Comparison of ENCODE assay signal across 8 cellular contexts in the genomic region with DNA sequence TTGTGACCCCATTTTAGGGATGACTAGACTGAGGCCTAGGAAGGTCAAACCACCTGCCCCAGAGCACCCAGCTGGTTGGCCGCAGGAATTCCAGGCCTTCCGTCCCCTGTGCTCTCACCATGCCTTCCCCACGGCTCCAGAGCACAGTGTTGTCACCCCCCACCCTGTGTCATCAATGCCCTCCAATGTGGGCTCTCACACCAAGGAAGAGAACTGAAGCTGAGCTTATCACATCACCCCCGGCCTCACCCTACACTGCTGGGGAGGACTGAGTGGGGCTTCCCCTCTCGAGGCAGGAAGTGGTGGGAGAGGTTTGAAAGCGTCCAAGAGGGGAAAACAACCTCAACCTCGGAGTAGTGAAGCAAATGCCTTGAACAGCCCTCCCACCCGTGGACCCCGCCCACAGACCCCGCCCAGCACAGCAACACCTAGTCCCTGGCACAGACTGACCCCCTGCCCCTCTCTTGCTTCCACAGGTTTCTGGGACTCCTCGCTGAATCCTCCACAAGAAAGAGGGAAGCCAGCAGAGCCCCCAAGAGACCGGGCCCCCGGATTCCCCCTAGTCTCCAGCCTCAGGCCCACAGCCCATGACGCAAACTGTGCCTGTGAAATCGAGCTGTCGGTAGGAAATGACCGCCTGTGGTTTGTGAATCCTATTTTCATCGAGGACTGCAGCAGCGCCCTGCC.
DNase-seq lines count a peak whose midpoint lies in the region; ATAC-seq and TF ChIP-seq lines count a peak whose summit lies in the region.

No MANE protein-coding gene starts in this region.

- no peaks in the 10 kb centered on the region for H3K79me1 ChIP-seq in neuronal stem cell (ENCODE audit: low read depth, low read length)

- H3K14ac ChIP-seq in neuronal stem cell (ENCODE audit: low read length): no peak overlapping the region

- H3K18ac ChIP-seq in neuronal stem cell (ENCODE audit: low read length): no peak overlapping the region

- H2AFZ ChIP-seq in neuronal stem cell (ENCODE audit: low read length): no peak overlapping the region

- peak; percentile 65 for ATAC-seq in GM18498 (IDR thresholded peaks at IDR 0.05; ENCODE audit: unreplicated experiment)
- peak; percentile 72 for ATAC-seq in HG02798 (IDR thresholded peaks at IDR 0.05; ENCODE audit: poor library complexity, unreplicated experiment)
- ATAC-seq in upper lobe of right lung: peak; percentile 57

- peaks cover 0 to 5% of the 10 kb centered on the region in 2 donors for H3K4me1 ChIP-seq in neuronal stem cell (ENCODE audit: control insufficient read depth in 2 of 2, insufficient read depth in 1 of 2, low read depth in 1 of 2, low read length in 2 of 2)
- peaks cover 52% of the 10 kb centered on the region for H3K4me1 ChIP-seq in upper lobe of right lung

- peaks cover 80% of the 10 kb centered on the region for H3K4me1 Mint-ChIP-seq in activated naive CD4-positive, alpha-beta T cell treated with anti-CD3 and anti-CD28 coated beads, Interleukin-2, amount 50 U/mL, for 24 hours

- H3K36me3 Mint-ChIP-seq in activated naive CD4-positive, alpha-beta T cell treated with anti-CD3 and anti-CD28 coated beads, Interleukin-2, amount 50 U/mL, for 24 hours: peaks cover 3% of the 10 kb centered on the region

- H2AK5ac ChIP-seq in neuronal stem cell (ENCODE audit: low read depth, low read length): no peak overlapping the region

- H3K9me3 Mint-ChIP-seq in activated naive CD4-positive, alpha-beta T cell treated with anti-CD3 and anti-CD28 coated beads, Interleukin-2, amount 50 U/mL, for 24 hours: no peaks in the 10 kb centered on the region

- H3K27ac Mint-ChIP-seq in activated naive CD4-positive, alpha-beta T cell treated with anti-CD3 and anti-CD28 coated beads, Interleukin-2, amount 50 U/mL, for 24 hours: peak overlapping the region; percentile 98

- H3K27me3 ChIP-seq in neuronal stem cell (ENCODE audit: control insufficient read depth in 3 of 3, insufficient read depth in 3 of 3, low read depth in 1 of 3, low read length in 3 of 3): peaks cover 0 to 1% (median 0%) of the 10 kb centered on the region in 3 experiments
- no peaks in the 10 kb centered on the region for H3K27me3 ChIP-seq in upper lobe of right lung

- no peak overlapping the region for H4K91ac ChIP-seq in neuronal stem cell (ENCODE audit: low read depth, low read length, poor library complexity)

- H3K9me3 ChIP-seq in neuronal stem cell (replicated peaks in 1 of 2; ENCODE audit: control insufficient read depth in 2 of 2, insufficient read depth in 1 of 2, low read depth in 1 of 2, low read length in 2 of 2) (peaks cover 0 to 2% of the 10 kb centered on the region in 2 donors), upper lobe of right lung (no peaks in the 10 kb centered on the region)

- H3K4me2 ChIP-seq in neuronal stem cell (ENCODE audit: insufficient read depth, low read length, poor library complexity, severe bottlenecking): no peak overlapping the region

- H2BK120ac ChIP-seq in neuronal stem cell (ENCODE audit: low read depth, low read length): no peak overlapping the region

- peak overlapping the region; percentile 97 for H3K4me3 Mint-ChIP-seq in activated naive CD4-positive, alpha-beta T cell treated with anti-CD3 and anti-CD28 coated beads, Interleukin-2, amount 50 U/mL, for 24 hours

- DNase-seq in T follicular helper cell (ENCODE audit: low read depth): peak; percentile 52
- no peak for DNase-seq in neuronal stem cell (ENCODE audit: low spot score)
- DNase-seq in upper lobe of right lung: peak; percentile 86
- DNase-seq in kidney glomerular epithelial cell (lab: John Stamatoyannopoulos, UW): no peak
- no peak for DNase-seq in NCI-H2171 treated with DMSO at 0.1 percent for 48 hours (lab: John Stamatoyannopoulos, UW)

- H3K36me3 ChIP-seq in neuronal stem cell (replicated peaks in 1 of 2; ENCODE audit: control insufficient read depth in 2 of 2, insufficient read depth in 2 of 2, low read length in 2 of 2): peaks cover 0 to 4% of the 10 kb centered on the region in 2 donors
- H3K36me3 ChIP-seq in upper lobe of right lung: peaks cover 7% of the 10 kb centered on the region

- H3K4ac ChIP-seq in neuronal stem cell (ENCODE audit: low read length): peak overlapping the region; percentile 42

- H3K4me3 ChIP-seq in neuronal stem cell (ENCODE audit: low read length in 2 of 2): no peak overlapping the region
- peak overlapping the region; percentile 50 for H3K4me3 ChIP-seq in upper lobe of right lung

- H3K27ac ChIP-seq in neuronal stem cell (replicated peaks; ENCODE audit: low read length): no peak overlapping the region
- peak overlapping the region; percentile 85 for H3K27ac ChIP-seq in upper lobe of right lung

- H2BK12ac ChIP-seq in neuronal stem cell (ENCODE audit: low read length): no peak overlapping the region

- intact Hi-C loops in upper lobe of right lung (cut with DNase I): no loop called here

- WGBS in neuronal stem cell (ENCODE audit: extremely low coverage in 2 of 2, insufficient read length in 2 of 2, insufficient replicate concordance in 1 of 2), 2 donors: no CpG with 5 or more reads among the region's 19 CpGs

- H3K9ac ChIP-seq in neuronal stem cell (ENCODE audit: low read depth, low read length, poor library complexity): no peak overlapping the region

- H3K23ac ChIP-seq in neuronal stem cell (ENCODE audit: low read depth, low read length, poor library complexity): peak overlapping the region; percentile 57

- no peak for TF ChIP-seq CTCF in upper lobe of right lung (IDR thresholded peaks at IDR 0.05)

- no peak overlapping the region for H2BK15ac ChIP-seq in neuronal stem cell (ENCODE audit: low read length)

- no peaks in the 10 kb centered on the region for H3K27me3 Mint-ChIP-seq in activated naive CD4-positive, alpha-beta T cell treated with anti-CD3 and anti-CD28 coated beads, Interleukin-2, amount 50 U/mL, for 24 hours

- H4K8ac ChIP-seq in neuronal stem cell (ENCODE audit: low read depth, low read length): no peak overlapping the region

- no peak overlapping the region for H2BK5ac ChIP-seq in neuronal stem cell (ENCODE audit: low read length)

Comparison
In these comparisons a context has a peak if more than half of its experiments do, and no peak if none do; other contexts are left out.
1. DNase-seq: peak in T follicular helper cell (single experiment) and upper lobe of right lung (single experiment); none in neuronal stem cell (single experiment), kidney glomerular epithelial cell (single experiment) and NCI-H2171 treated with DMSO at 0.1 percent for 48 hours (single experiment).
2. Peak in every context shown above with its lines, with median percentiles within 50 percentile points of each other: ATAC-seq.